9 cellular contexts compared by ENCODE assay signal in genomic region chr3:71131893-71132314, GRCh38.
DNase-seq lines count a peak whose midpoint lies in the region; ATAC-seq and TF ChIP-seq lines count a peak whose summit lies in the region.
"Had no signal": no experiment of that assay in that cellular context is flagged by ENCODE, and none has a peak within 500 bp of the region (broad histone marks: within the 10 kb centered on the region; RNA-seq: fewer than 3 reads in every experiment).

No MANE protein-coding gene starts in this region.

- TF ChIP-seq CTCF in lung (IDR thresholded peaks at IDR 0.05; ENCODE audit: control extremely low read depth, extremely low read depth) (no peak), thoracic aorta (IDR thresholded peaks at IDR 0.05) (no peak)

- no peaks in the 10 kb centered on the region for H3K9me3 Mint-ChIP-seq in activated CD4-positive, alpha-beta T cell treated with anti-CD3 and anti-CD28 coated beads, Interleukin-2, amount 10 ng/mL, durations not matched to agents 7 days and 5 days
- no peaks in the 10 kb centered on the region for H3K9me3 Mint-ChIP-seq in activated naive CD8-positive, alpha-beta T cell (ENCODE audit: low read depth)

- peak overlapping the region; percentile 96 for H3K4me3 Mint-ChIP-seq in activated CD4-positive, alpha-beta T cell treated with anti-CD3 and anti-CD28 coated beads, Interleukin-2, amount 10 ng/mL, durations not matched to agents 7 days and 5 days
- peak overlapping the region; percentile 95 for H3K4me3 Mint-ChIP-seq in activated naive CD8-positive, alpha-beta T cell

- H3K4me3 ChIP-seq in lung (no peak overlapping the region), thoracic aorta (peak overlapping the region; percentile 79)

- ATAC-seq in lung (ENCODE audit: insufficient read depth, low FRiP score) (no peak), thoracic aorta (ENCODE audit: insufficient number of reproducible peaks, low FRiP score, low read depth) (no peak)

- peak overlapping the region; percentile 94 for H3K27ac Mint-ChIP-seq in activated CD4-positive, alpha-beta T cell treated with anti-CD3 and anti-CD28 coated beads, Interleukin-2, amount 10 ng/mL, durations not matched to agents 7 days and 5 days
- peak overlapping the region; percentile 97 for H3K27ac Mint-ChIP-seq in activated naive CD8-positive, alpha-beta T cell

- DNase-seq in activated CD4-positive, alpha-beta T cell treated with anti-CD3 and anti-CD28 coated beads, Interleukin-2, amount 10 ng/mL, durations not matched to agents 7 days and 5 days: no peak
- no peak for DNase-seq in activated CD4-positive, alpha-beta T cell treated with anti-CD3 and anti-CD28 coated beads for 4 hours
- DNase-seq in lung (ENCODE audit: low spot score) (no peak), thoracic aorta (ENCODE audit: low spot score) (no peak), COR-L47 (lab: John Stamatoyannopoulos, UW) (no peak), NCI-H1930 (lab: John Stamatoyannopoulos, UW) (no peak)
- DNase-seq in central memory CD4-positive, alpha-beta T cell: no peak
- DNase-seq: NCI-H524 had no signal

- H3K36me3 ChIP-seq in lung (ENCODE audit: control insufficient read depth in 2 of 2, insufficient read depth in 2 of 2, low read length in 2 of 2) (no peaks in the 10 kb centered on the region), thoracic aorta (no peaks in the 10 kb centered on the region)

- H3K27me3 Mint-ChIP-seq in activated CD4-positive, alpha-beta T cell treated with anti-CD3 and anti-CD28 coated beads, Interleukin-2, amount 10 ng/mL, durations not matched to agents 7 days and 5 days: no peaks in the 10 kb centered on the region
- no peaks in the 10 kb centered on the region for H3K27me3 Mint-ChIP-seq in activated naive CD8-positive, alpha-beta T cell

- H3K36me3 Mint-ChIP-seq in activated CD4-positive, alpha-beta T cell treated with anti-CD3 and anti-CD28 coated beads, Interleukin-2, amount 10 ng/mL, durations not matched to agents 7 days and 5 days (ENCODE audit: low read depth): peaks cover 18% of the 10 kb centered on the region
- peaks cover 13% of the 10 kb centered on the region for H3K36me3 Mint-ChIP-seq in activated naive CD8-positive, alpha-beta T cell

- H3K4me1 ChIP-seq in lung (ENCODE audit: control insufficient read depth in 2 of 2, insufficient read depth in 2 of 2, low read length in 2 of 2) (peaks cover 9 to 30% of the 10 kb centered on the region in 2 donors), thoracic aorta (ENCODE audit: control insufficient read depth in 1 of 2, low read depth in 2 of 2) (peaks cover 27 to 54% of the 10 kb centered on the region in 2 donors)

- 66 to 78% methylated on average over 5 of the region's 5 CpGs for WGBS in lung, 2 donors

- H3K27ac ChIP-seq in lung (ENCODE audit: low read depth in 1 of 2, low read length in 1 of 2): peak overlapping the region; percentile 83 to 85
- peak overlapping the region; percentile 92 to 93 for H3K27ac ChIP-seq in thoracic aorta

- H3K27me3 ChIP-seq in lung (ENCODE audit: control insufficient read depth, insufficient read depth) (no peaks in the 10 kb centered on the region), thoracic aorta (replicated peaks; ENCODE audit: insufficient read depth) (no peaks in the 10 kb centered on the region)

- H3K9me3 ChIP-seq in lung (ENCODE audit: control insufficient read depth in 2 of 2, insufficient read depth in 1 of 2, low read length in 1 of 2): no peaks in the 10 kb centered on the region
- no peaks in the 10 kb centered on the region for H3K9me3 ChIP-seq in thoracic aorta

- peaks cover 69% of the 10 kb centered on the region for H3K4me1 Mint-ChIP-seq in activated CD4-positive, alpha-beta T cell treated with anti-CD3 and anti-CD28 coated beads, Interleukin-2, amount 10 ng/mL, durations not matched to agents 7 days and 5 days
- peaks cover 80% of the 10 kb centered on the region for H3K4me1 Mint-ChIP-seq in activated naive CD8-positive, alpha-beta T cell (ENCODE audit: low read depth)

- POLR2A ChIA-PET in activated CD4-positive, alpha-beta T cell treated with anti-CD3 and anti-CD28 coated beads, Interleukin-2, amount 10 ng/mL, durations not matched to agents 7 days and 5 days (lab: Charles Lee): interaction anchor here (0.6 kb wide), 1 partner anchor 59 kb away, joined by 3 read pairs; no protein-coding TSS in a partner anchor

- CTCF ChIA-PET in activated CD4-positive, alpha-beta T cell treated with anti-CD3 and anti-CD28 coated beads, Interleukin-2, amount 10 ng/mL, durations not matched to agents 7 days and 5 days (lab: Charles Lee): interaction anchor here (1.7 to 1.8 kb wide), 2 partner anchors 21 to 71 kb away, joined by 4 to 6 read pairs; no protein-coding TSS in a partner anchor
